Comparison of ENCODE assay signal across 13 cellular contexts in genomic region chr10:5070648-5071410, GRCh38. TPM values are rescaled to one million over a fixed set of nuclear protein-coding genes. Genes with fewer than 3 reads are reported as not detected.
DNase-seq lines count a peak whose midpoint lies in the region; ATAC-seq, FAIRE-seq and TF ChIP-seq lines count a peak whose summit lies in the region.
"Had no signal": no experiment of that assay in that cellular context is flagged by ENCODE, and none has a peak within 500 bp of the region (broad histone marks: within the 10 kb centered on the region; RNA-seq: fewer than 3 reads in every experiment).

No MANE protein-coding gene starts in this region.

- no peak overlapping the region for H3K14ac ChIP-seq in H9 (ENCODE audit: insufficient read depth, low read length)

- H3K27me3 Mint-ChIP-seq in H9 (ENCODE audit: low read depth): no peaks in the 10 kb centered on the region; the same call in 1 of the 2 replicates
- H3K27me3 Mint-ChIP-seq in activated CD4-positive, alpha-beta T cell treated with anti-CD3 and anti-CD28 coated beads, Interleukin-2, amount 10 ng/mL, durations not matched to agents 24 days and 14 days: peaks cover 2% of the 10 kb centered on the region

- TF ChIP-seq CTCF in bronchial epithelial cell (IDR thresholded peaks at IDR 0.05; ENCODE audit: insufficient read depth, low read length, severe bottlenecking): no peak
- TF ChIP-seq CTCF in H9 (conservative IDR thresholded peaks at IDR 0.05): no peak

- H3K9me3 ChIP-seq in skeletal muscle satellite cell (replicated peaks; ENCODE audit: low read length) (no peaks in the 10 kb centered on the region), H9 (ENCODE audit: control insufficient read depth, low read depth, low read length) (no peaks in the 10 kb centered on the region)

- H3K4me1 ChIP-seq in skeletal muscle satellite cell (ENCODE audit: control insufficient read depth, insufficient read depth, low read length) (peaks cover 20% of the 10 kb centered on the region), H9 (ENCODE audit: insufficient read depth, low read length) (peaks cover 3% of the 10 kb centered on the region; the same call in 1 of the 2 replicates)

- H3K23ac ChIP-seq in H9 (ENCODE audit: insufficient read length, low read depth, low read length): no peak overlapping the region

- H3K56ac ChIP-seq in H9 (ENCODE audit: insufficient read length, low read depth, low read length): no peak overlapping the region

- no peak overlapping the region for H3K18ac ChIP-seq in H9 (ENCODE audit: insufficient read length, low read depth, low read length)

- no peaks in the 10 kb centered on the region for H3K79me1 ChIP-seq in H9 (ENCODE audit: insufficient read depth, low read depth, low read length, poor library complexity, severe bottlenecking)

- H4K5ac ChIP-seq in H9 (ENCODE audit: insufficient read length, low read depth, low read length): no peak overlapping the region

- H3K36me3 ChIP-seq in bronchial epithelial cell (ENCODE audit: control insufficient read depth, insufficient read depth, low read length): no peaks in the 10 kb centered on the region
- H3K36me3 ChIP-seq in skeletal muscle satellite cell (ENCODE audit: insufficient read depth, low read length): no peaks in the 10 kb centered on the region

- H4K91ac ChIP-seq in H9 (ENCODE audit: insufficient read length, low read depth, low read length): no peak overlapping the region

- H3K23me2 ChIP-seq in H9 (ENCODE audit: insufficient read length, low read depth, low read length, poor library complexity, severe bottlenecking): no peaks in the 10 kb centered on the region

- H3K36me3 Mint-ChIP-seq in H9 (ENCODE audit: insufficient read depth in 1 of 3, low read depth in 3 of 3): peaks cover 11 to 18% (median 16%) of the 10 kb centered on the region in 3 experiments; a peak in 6 of 7 replicates
- no peaks in the 10 kb centered on the region for H3K36me3 Mint-ChIP-seq in activated CD4-positive, alpha-beta T cell treated with anti-CD3 and anti-CD28 coated beads, Interleukin-2, amount 10 ng/mL, durations not matched to agents 24 days and 14 days (ENCODE audit: low read depth)
- H3K36me3 Mint-ChIP-seq: natural killer cell treated with Interleukin-12 subunit alpha and Interleukin-12 subunit beta and Interleukin-15 and Interleukin-18, amount 100 ng/mL, for 72 hours had no signal

- no peak overlapping the region for H3K27ac Mint-ChIP-seq in H9
- no peak overlapping the region for H3K27ac Mint-ChIP-seq in activated CD4-positive, alpha-beta T cell treated with anti-CD3 and anti-CD28 coated beads, Interleukin-2, amount 10 ng/mL, durations not matched to agents 24 days and 14 days
- H3K27ac Mint-ChIP-seq: activated T-helper 1 cell treated with anti-CD3 and anti-CD28 coated beads, Interleukin-12 subunit alpha, Interleukin-12 subunit beta, Interleukin-2, Interleukin-4 antibody, amounts not matched to agents 30 ng/mL and 10 ng/mL and 1 ng/mL, durations not matched to agents 14 hours and 24 hours and 36 hours; natural killer cell treated with Interleukin-12 subunit alpha and Interleukin-12 subunit beta and Interleukin-15 and Interleukin-18, amount 100 ng/mL, for 72 hours had no signal

- no peak overlapping the region for H2BK15ac ChIP-seq in H9 (ENCODE audit: low read depth, low read length)

- no peaks in the 10 kb centered on the region for H3K79me2 ChIP-seq in H9 (ENCODE audit: insufficient read depth, low read length)

- H3K27me3 ChIP-seq in bronchial epithelial cell (ENCODE audit: control insufficient read depth, insufficient read depth, low read length) (no peaks in the 10 kb centered on the region), skeletal muscle satellite cell (ENCODE audit: control insufficient read depth, insufficient read depth, low read length) (no peaks in the 10 kb centered on the region), H9 (ENCODE audit: insufficient read depth, low read length) (no peaks in the 10 kb centered on the region)

- no peak overlapping the region for H2AK5ac ChIP-seq in H9 (ENCODE audit: insufficient read length, low read length)

- peaks cover 37 to 58% of the 10 kb centered on the region in 2 experiments for H3K9me3 Mint-ChIP-seq in H9
- H3K9me3 Mint-ChIP-seq in activated CD4-positive, alpha-beta T cell treated with anti-CD3 and anti-CD28 coated beads, Interleukin-2, amount 10 ng/mL, durations not matched to agents 24 days and 14 days: peaks cover 8% of the 10 kb centered on the region
- H3K9me3 Mint-ChIP-seq: natural killer cell treated with Interleukin-12 subunit alpha and Interleukin-12 subunit beta and Interleukin-15 and Interleukin-18, amount 100 ng/mL, for 72 hours had no signal

- no peak overlapping the region for H3T11ph ChIP-seq in H9 (ENCODE audit: low read length)

- ATAC-seq in GM19324 (IDR thresholded peaks at IDR 0.05; ENCODE audit: low FRiP score, unreplicated experiment): no peak

- H2BK12ac ChIP-seq in H9 (ENCODE audit: insufficient read length, low read depth, low read length): no peak overlapping the region

- H2BK120ac ChIP-seq in H9 (ENCODE audit: low read depth, low read length, poor library complexity, severe bottlenecking): no peak overlapping the region

- peaks cover 12 to 14% of the 10 kb centered on the region in 2 experiments for H3K4me1 Mint-ChIP-seq in H9
- no peaks in the 10 kb centered on the region for H3K4me1 Mint-ChIP-seq in activated CD4-positive, alpha-beta T cell treated with anti-CD3 and anti-CD28 coated beads, Interleukin-2, amount 10 ng/mL, durations not matched to agents 24 days and 14 days

- intact Hi-C loops in activated CD4-positive, alpha-beta T cell treated with anti-CD3 and anti-CD28 coated beads, Interleukin-2, amount 10 ng/mL, durations not matched to agents 24 days and 14 days (cut with micrococcal nuclease): no loop called here

- H4K20me1 ChIP-seq in H9 (ENCODE audit: control insufficient read depth, insufficient read depth, insufficient read length): no peaks in the 10 kb centered on the region

- H3K4me3 ChIP-seq in bronchial epithelial cell (ENCODE audit: low read depth, low read length) (no peak overlapping the region), skeletal muscle satellite cell (ENCODE audit: low read length) (peak overlapping the region; percentile 17)

- no peak overlapping the region for H2AFZ ChIP-seq in H9 (ENCODE audit: low read length)

- H3K4ac ChIP-seq in H9 (ENCODE audit: low read depth, low read length): no peak overlapping the region

- FAIRE-seq in bronchial epithelial cell (lab: Jason Lieb, UNC): peak; percentile 13
- FAIRE-seq: endometrium had no signal

- H4K8ac ChIP-seq in H9 (replicated peaks; ENCODE audit: insufficient read length, low read depth, low read length): no peak overlapping the region

- peak overlapping the region; percentile 56 for H3K4me2 ChIP-seq in skeletal muscle satellite cell (ENCODE audit: low read length)
- H3K4me2 ChIP-seq in H9 (ENCODE audit: insufficient read depth, insufficient read length, low read length): no peak overlapping the region

- H3K27ac ChIP-seq in H9 (ENCODE audit: insufficient read length, low read depth, low read length): no peak overlapping the region

- DNase-seq in DMS53 treated with DMSO at 0.1 percent for 48 hours (lab: John Stamatoyannopoulos, UW; ENCODE audit: unreplicated experiment) (peak; percentile 1), bronchial epithelial cell (ENCODE audit: low read depth) (no peak), kidney tubule cell (ENCODE audit: low spot score) (peak; percentile 52), DMS 273 treated with DMSO at 0.1 percent for 48 hours (lab: John Stamatoyannopoulos, UW) (no peak), H9 (no peak)
- DNase-seq in activated CD4-positive, alpha-beta T cell treated with anti-CD3 and anti-CD28 coated beads, Interleukin-2, amount 10 ng/mL, durations not matched to agents 24 days and 14 days: no peak
- DNase-seq: DMS79 treated with DMSO at 0.1 percent for 48 hours, Karpas-422 had no signal

- H3K9ac ChIP-seq in skeletal muscle satellite cell (ENCODE audit: low read depth, low read length) (peak overlapping the region; percentile 54), H9 (ENCODE audit: extremely low read depth, insufficient read length, low read length) (no peak overlapping the region)

- H2BK20ac ChIP-seq in H9 (ENCODE audit: low read depth, low read length, poor library complexity, severe bottlenecking): no peak overlapping the region

- no peak overlapping the region for H2BK5ac ChIP-seq in H9 (ENCODE audit: insufficient read length, low read length)

- no peak overlapping the region for H3K4me3 Mint-ChIP-seq in H9
- no peak overlapping the region for H3K4me3 Mint-ChIP-seq in activated CD4-positive, alpha-beta T cell treated with anti-CD3 and anti-CD28 coated beads, Interleukin-2, amount 10 ng/mL, durations not matched to agents 24 days and 14 days
- H3K4me3 Mint-ChIP-seq: activated T-helper 1 cell treated with anti-CD3 and anti-CD28 coated beads, Interleukin-12 subunit alpha, Interleukin-12 subunit beta, Interleukin-2, Interleukin-4 antibody, amounts not matched to agents 30 ng/mL and 10 ng/mL and 1 ng/mL, durations not matched to agents 14 hours and 24 hours and 36 hours; natural killer cell treated with Interleukin-12 subunit alpha and Interleukin-12 subunit beta and Interleukin-15 and Interleukin-18, amount 100 ng/mL, for 72 hours had no signal

RNA-seq across cellular contexts. Expression of gene AKR1C3, which starts 23.4 kb away (rescaled TPM):
- total RNA-seq in bronchial epithelial cell (45.5 and 69.5 TPM in 2 replicates), H9 (2021) (2.1 and 4.5 TPM in 2 replicates)
- total RNA-seq in skeletal muscle satellite cell (2012; rRNA removed): 103 and 161 TPM in 2 replicates
- not detected in 2 replicates for total RNA-seq in activated CD4-positive, alpha-beta T cell treated with anti-CD3 and anti-CD28 coated beads, Interleukin-2, amount 10 ng/mL, durations not matched to agents 24 days and 14 days

Comparison
In these comparisons a context has a peak if more than half of its experiments do, and no peak if none do; other contexts are left out.
1. DNase-seq: peak in DMS53 treated with DMSO at 0.1 percent for 48 hours (single experiment) and kidney tubule cell (single experiment); none in bronchial epithelial cell (single experiment), DMS 273 treated with DMSO at 0.1 percent for 48 hours (single experiment), H9 (single experiment) and activated CD4-positive, alpha-beta T cell treated with anti-CD3 and anti-CD28 coated beads, Interleukin-2, amount 10 ng/mL, durations not matched to agents 24 days and 14 days (single experiment).